Comparison of ENCODE assay signal across 1 cellular context in genomic region chr15:67098768-67099282, GRCh38.
TF ChIP-seq lines count a peak whose summit lies in the region.

No MANE protein-coding gene starts in this region.

TF ChIP-seq in SK-N-SH, 30 proteins besides CTCF, POLR2A, EP300 and RAD21 (continued from another document):
- no peak for TF ChIP-seq TEAD4 (IDR thresholded peaks at IDR 0.05; ENCODE audit: borderline replicate concordance, insufficient read depth)
- TF ChIP-seq JUND (IDR thresholded peaks at IDR 0.05) = no peak
TF ChIP-seq in SK-N-SH: peak in this region for 0.
